36 cellular contexts compared by ENCODE assay signal in genomic region chr12:9052610-9053009, GRCh38.
"Had no signal": no experiment of that assay in that cellular context is flagged by ENCODE, and none has a peak within 500 bp of the region (broad histone marks: within the 10 kb centered on the region; RNA-seq: fewer than 3 reads in every experiment).

No MANE protein-coding gene starts in this region.

- H3K4me3 ChIP-seq: ascending aorta, cardiac muscle cell had no signal

- H3K36me3 ChIP-seq: ascending aorta, cardiac muscle cell, WERI-Rb-1 had no signal

- H3K9me3 ChIP-seq: ascending aorta had no signal

- H3K4me3 Mint-ChIP-seq: activated CD4-positive, alpha-beta memory T cell treated with anti-CD3 and anti-CD28 coated beads, Interleukin-2, amount 10 ng/mL, durations not matched to agents 7 days and 5 days; activated CD4-positive, alpha-beta T cell treated with anti-CD3 and anti-CD28 coated beads for 36 hours; activated CD4-positive, alpha-beta T cell treated with anti-CD3 and anti-CD28 coated beads, Interleukin-2, amount 10 ng/mL, durations not matched to agents 7 days and 5 days; activated CD8-positive, alpha-beta memory T cell treated with anti-CD3 and anti-CD28 coated beads, Interleukin-2, amount 10 ng/mL, durations not matched to agents 7 days and 5 days; activated CD8-positive, alpha-beta T cell treated with anti-CD3 and anti-CD28 coated beads, Interleukin-2, amount 10 ng/mL, durations not matched to agents 7 days and 5 days; activated naive CD4-positive, alpha-beta T cell treated with anti-CD3 and anti-CD28 coated beads, Interleukin-2, amount 10 ng/mL, durations not matched to agents 7 days and 5 days; activated naive CD4-positive, alpha-beta T cell treated with anti-CD3 and anti-CD28 coated beads, Interleukin-2, amount 50 U/mL, for 24 hours; activated naive CD8-positive, alpha-beta T cell; activated naive CD8-positive, alpha-beta T cell treated with anti-CD3 and anti-CD28 coated beads, Interleukin-2, amount 10 ng/mL, durations not matched to agents 7 days and 5 days; activated naive CD8-positive, alpha-beta T cell treated with anti-CD3 and anti-CD28 coated beads, Interleukin-2, amount 50 U/mL, for 24 hours; activated T-cell treated with anti-CD3 and anti-CD28 coated beads, Interleukin-2, amount 50 U/mL, for 24 hours; brain; central memory CD8-positive, alpha-beta T cell; T-helper 1 cell treated with Interleukin-12 subunit alpha and Interleukin-12 subunit beta and Interleukin-4 antibody, amounts not matched to agents 30 μg/mL and 1 μg/mL, for 36 hours; T-helper 2 cell treated with Interferon-gamma antibody and Interleukin-4, amounts not matched to agents 5 μg/mL and 100 μg/mL, for 36 hours; WTC11 had no signal

- H3K27ac ChIP-seq: ascending aorta, cardiac muscle cell, WERI-Rb-1 had no signal

- H3K27ac Mint-ChIP-seq: activated CD4-positive, alpha-beta memory T cell treated with anti-CD3 and anti-CD28 coated beads, Interleukin-2, amount 10 ng/mL, durations not matched to agents 7 days and 5 days; activated CD4-positive, alpha-beta T cell treated with anti-CD3 and anti-CD28 coated beads for 36 hours; activated CD4-positive, alpha-beta T cell treated with anti-CD3 and anti-CD28 coated beads, Interleukin-2, amount 10 ng/mL, durations not matched to agents 7 days and 5 days; activated CD8-positive, alpha-beta memory T cell treated with anti-CD3 and anti-CD28 coated beads, Interleukin-2, amount 10 ng/mL, durations not matched to agents 7 days and 5 days; activated CD8-positive, alpha-beta T cell treated with anti-CD3 and anti-CD28 coated beads, Interleukin-2, amount 10 ng/mL, durations not matched to agents 7 days and 5 days; activated naive CD4-positive, alpha-beta T cell treated with anti-CD3 and anti-CD28 coated beads, Interleukin-2, amount 10 ng/mL, durations not matched to agents 7 days and 5 days; activated naive CD4-positive, alpha-beta T cell treated with anti-CD3 and anti-CD28 coated beads, Interleukin-2, amount 50 U/mL, for 24 hours; activated naive CD8-positive, alpha-beta T cell; activated naive CD8-positive, alpha-beta T cell treated with anti-CD3 and anti-CD28 coated beads, Interleukin-2, amount 10 ng/mL, durations not matched to agents 7 days and 5 days; activated naive CD8-positive, alpha-beta T cell treated with anti-CD3 and anti-CD28 coated beads, Interleukin-2, amount 50 U/mL, for 24 hours; activated T-cell treated with anti-CD3 and anti-CD28 coated beads, Interleukin-2, amount 50 U/mL, for 24 hours; activated T-helper 2 cell treated with anti-CD3 and anti-CD28 coated beads, Interferon-gamma antibody, Interleukin-2, Interleukin-4, amounts not matched to agents 10 μg/mL and 5 μg/mL and 100 μg/mL, durations not matched to agents 14 hours and 24 hours and 36 hours; brain; T-helper 1 cell treated with Interleukin-12 subunit alpha and Interleukin-12 subunit beta and Interleukin-4 antibody, amounts not matched to agents 30 μg/mL and 1 μg/mL, for 36 hours; T-helper 2 cell treated with Interferon-gamma antibody and Interleukin-4, amounts not matched to agents 5 μg/mL and 100 μg/mL, for 36 hours; WTC11 had no signal

- H3K4me1 ChIP-seq: ascending aorta had no signal

- DNase-seq: activated CD4-positive, alpha-beta memory T cell treated with anti-CD3 and anti-CD28 coated beads, Interleukin-2, amount 10 ng/mL, durations not matched to agents 7 days and 5 days; activated CD4-positive, alpha-beta T cell treated with anti-CD3 and anti-CD28 coated beads for 1 hour; activated CD4-positive, alpha-beta T cell treated with anti-CD3 and anti-CD28 coated beads for 36 hours; activated CD4-positive, alpha-beta T cell treated with anti-CD3 and anti-CD28 coated beads for 48 hours; activated CD4-positive, alpha-beta T cell treated with anti-CD3 and anti-CD28 coated beads, Interleukin-2, amount 10 ng/mL, durations not matched to agents 7 days and 5 days; activated CD4-positive, alpha-beta T cell treated with anti-CD3 and anti-CD28 coated beads, Interleukin-2, amount 50 U/mL, for 48 hours; activated CD4-positive, CD25-positive, alpha-beta regulatory T cell; activated CD8-positive, alpha-beta memory T cell treated with anti-CD3 and anti-CD28 coated beads for 24 hours; activated CD8-positive, alpha-beta memory T cell treated with anti-CD3 and anti-CD28 coated beads, Interleukin-2, amount 10 ng/mL, durations not matched to agents 7 days and 5 days; activated CD8-positive, alpha-beta memory T cell treated with anti-CD3 and anti-CD28 coated beads, Interleukin-2, amount 50 U/mL, for 48 hours; activated CD8-positive, alpha-beta T cell treated with anti-CD3 and anti-CD28 coated beads, Interleukin-2, amount 10 ng/mL, durations not matched to agents 7 days and 5 days; activated effector memory CD4-positive, alpha-beta T cell treated with Interleukin-2 at 50 U/mL for 16 hours; activated gamma-delta T cell; activated naive CD4-positive, alpha-beta T cell treated with anti-CD3 and anti-CD28 coated beads, Interleukin-2, amount 10 ng/mL, durations not matched to agents 7 days and 5 days; activated naive CD4-positive, alpha-beta T cell treated with Interleukin-2 at 50 U/mL for 16 hours; activated naive CD8-positive, alpha-beta T cell treated with anti-CD3 and anti-CD28 coated beads, Interleukin-2, amount 10 ng/mL, durations not matched to agents 7 days and 5 days; activated naive CD8-positive, alpha-beta T cell treated with anti-CD3 and anti-CD28 coated beads, Interleukin-2, amount 50 U/mL, for 24 hours; activated T-cell treated with anti-CD3 and anti-CD28 coated beads, Interleukin-2, amount 50 U/mL, for 24 hours; activated T-cell treated with anti-CD3 and anti-CD28 coated beads, Interleukin-2, amount 50 U/mL, for 48 hours; amygdala; anterior cingulate cortex; caudate nucleus; T-helper 1 cell; T-helper 2 cell; T-helper 9 cell; WERI-Rb-1 had no signal

- H3K36me3 Mint-ChIP-seq: activated CD8-positive, alpha-beta memory T cell treated with anti-CD3 and anti-CD28 coated beads, Interleukin-2, amount 10 ng/mL, durations not matched to agents 7 days and 5 days; activated naive CD4-positive, alpha-beta T cell treated with anti-CD3 and anti-CD28 coated beads, Interleukin-2, amount 10 ng/mL, durations not matched to agents 7 days and 5 days; activated naive CD4-positive, alpha-beta T cell treated with anti-CD3 and anti-CD28 coated beads, Interleukin-2, amount 50 U/mL, for 24 hours; activated naive CD8-positive, alpha-beta T cell; activated naive CD8-positive, alpha-beta T cell treated with anti-CD3 and anti-CD28 coated beads, Interleukin-2, amount 10 ng/mL, durations not matched to agents 7 days and 5 days; brain; WTC11 had no signal

- H3K27me3 ChIP-seq: ascending aorta, cardiac muscle cell had no signal

- H3K27me3 Mint-ChIP-seq: activated CD4-positive, alpha-beta memory T cell treated with anti-CD3 and anti-CD28 coated beads, Interleukin-2, amount 10 ng/mL, durations not matched to agents 7 days and 5 days; activated CD4-positive, alpha-beta T cell treated with anti-CD3 and anti-CD28 coated beads for 36 hours; activated naive CD4-positive, alpha-beta T cell treated with anti-CD3 and anti-CD28 coated beads, Interleukin-2, amount 10 ng/mL, durations not matched to agents 7 days and 5 days; activated naive CD4-positive, alpha-beta T cell treated with anti-CD3 and anti-CD28 coated beads, Interleukin-2, amount 50 U/mL, for 24 hours; activated naive CD8-positive, alpha-beta T cell; activated naive CD8-positive, alpha-beta T cell treated with anti-CD3 and anti-CD28 coated beads, Interleukin-2, amount 50 U/mL, for 24 hours; activated T-cell treated with anti-CD3 and anti-CD28 coated beads, Interleukin-2, amount 50 U/mL, for 24 hours; brain; central memory CD8-positive, alpha-beta T cell had no signal

- H3K9me3 Mint-ChIP-seq: activated CD4-positive, alpha-beta memory T cell treated with anti-CD3 and anti-CD28 coated beads, Interleukin-2, amount 10 ng/mL, durations not matched to agents 7 days and 5 days; activated CD4-positive, alpha-beta T cell treated with anti-CD3 and anti-CD28 coated beads, Interleukin-2, amount 10 ng/mL, durations not matched to agents 7 days and 5 days; activated naive CD4-positive, alpha-beta T cell treated with anti-CD3 and anti-CD28 coated beads, Interleukin-2, amount 10 ng/mL, durations not matched to agents 7 days and 5 days; activated naive CD4-positive, alpha-beta T cell treated with anti-CD3 and anti-CD28 coated beads, Interleukin-2, amount 50 U/mL, for 24 hours; activated naive CD8-positive, alpha-beta T cell treated with anti-CD3 and anti-CD28 coated beads, Interleukin-2, amount 10 ng/mL, durations not matched to agents 7 days and 5 days; activated naive CD8-positive, alpha-beta T cell treated with anti-CD3 and anti-CD28 coated beads, Interleukin-2, amount 50 U/mL, for 24 hours; activated T-cell treated with anti-CD3 and anti-CD28 coated beads, Interleukin-2, amount 50 U/mL, for 24 hours; activated T-helper 2 cell treated with anti-CD3 and anti-CD28 coated beads, Interferon-gamma antibody, Interleukin-2, Interleukin-4, amounts not matched to agents 10 μg/mL and 5 μg/mL and 100 μg/mL, durations not matched to agents 14 hours and 24 hours and 36 hours; brain; central memory CD8-positive, alpha-beta T cell; T-helper 1 cell treated with Interleukin-12 subunit alpha and Interleukin-12 subunit beta and Interleukin-4 antibody, amounts not matched to agents 30 μg/mL and 1 μg/mL, for 36 hours; T-helper 2 cell treated with Interferon-gamma antibody and Interleukin-4, amounts not matched to agents 5 μg/mL and 100 μg/mL, for 36 hours; WTC11 had no signal

- H3K4me1 Mint-ChIP-seq: activated naive CD8-positive, alpha-beta T cell treated with anti-CD3 and anti-CD28 coated beads, Interleukin-2, amount 10 ng/mL, durations not matched to agents 7 days and 5 days; brain had no signal
